Comparison of ENCODE assay signal across 27 cellular contexts in the genomic region with DNA sequence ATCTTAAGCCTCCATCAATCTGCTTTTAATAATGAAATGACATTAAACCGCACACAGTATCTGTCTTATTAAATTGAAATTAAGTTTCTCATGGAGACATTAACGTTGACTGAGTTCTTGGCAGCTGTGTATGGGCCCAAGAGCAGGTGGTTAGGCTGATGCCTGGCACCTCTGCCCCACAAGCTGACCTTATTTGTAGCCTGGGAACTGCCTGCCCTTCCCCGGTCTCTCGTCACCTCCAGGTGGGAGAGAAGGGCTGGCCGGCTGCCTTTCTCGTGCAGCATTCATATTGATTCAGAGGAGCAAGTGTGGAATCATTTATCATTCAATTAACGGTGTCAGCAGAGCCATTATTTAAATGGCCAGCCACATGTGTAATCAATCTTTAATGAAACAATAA. TPM values are rescaled to one million over a fixed set of nuclear protein-coding genes. Genes with fewer than 3 reads are reported as not detected.
DNase-seq lines count a peak whose midpoint lies in the region; ATAC-seq, FAIRE-seq and TF ChIP-seq lines count a peak whose summit lies in the region.
"Had no signal": no experiment of that assay in that cellular context is flagged by ENCODE, and none has a peak within 500 bp of the region (broad histone marks: within the 10 kb centered on the region; RNA-seq: fewer than 3 reads in every experiment).

No MANE protein-coding gene starts in this region.

- no peak for DNase-seq in Right ventricle myocardium inferior (ENCODE audit: missing footprints)
- no peak for DNase-seq in left ventricle myocardium superior
- peak; percentile 45 for DNase-seq in kidney
- peak; percentile 39 for DNase-seq in sciatic nerve (ENCODE audit: low spot score)
- no peak for DNase-seq in putamen (ENCODE audit: low spot score)
- DNase-seq in GM12892 (ENCODE audit: insufficient read length), result no peak
- DNase-seq: AML-193, Kasumi-1, NCI-H1092 treated with DMSO at 0.1 percent for 48 hours, NCI-H1436, NCI-H187, NCI-H2081 treated with DMSO at 0.1 percent for 48 hours, NCI-H2171, NCI-H226, NCI-H510A, NCI-H748 treated with DMSO at 0.1 percent for 48 hours, SK-N-SH had no signal

- TF ChIP-seq CTCF in kidney (IDR thresholded peaks at IDR 0.05; ENCODE audit: borderline replicate concordance, extremely low read depth, insufficient read depth), result no peak

- ATAC-seq in Right ventricle myocardium inferior (peak; percentile 57), left ventricle myocardium superior (no peak), sciatic nerve (no peak), GM19324 (IDR thresholded peaks at IDR 0.05; ENCODE audit: low FRiP score, unreplicated experiment) (no peak)
- ATAC-seq: A549, K562, Panc1 had no signal

- TF ChIP-seq POLR2A in GM12892 (IDR thresholded peaks at IDR 0.05; ENCODE audit: low read depth, low read length), result no peak

- no peak overlapping the region for H3K9ac ChIP-seq in kidney (ENCODE audit: low read length in 2 of 2)
- H3K9ac ChIP-seq: BLaER1 treated with 17β-estradiol and CSF1 and Interleukin-3, amounts not matched to agents 10 nM and 100 nM; SK-N-SH had no signal

- no peak for FAIRE-seq in kidney (lab: Jason Lieb, UNC)
- no peak for FAIRE-seq in GM12892 (lab: Jason Lieb, UNC)
- FAIRE-seq: A549, D721Med, GM18507, H54, HTR-8/SVneo, K562 had no signal

- no peaks in the 10 kb centered on the region for H3K4me1 ChIP-seq in kidney (ENCODE audit: control insufficient read depth in 1 of 2, insufficient read depth in 1 of 2, low read depth in 1 of 2, low read length in 2 of 2)
- H3K4me1 ChIP-seq: A549 had no signal

- H3K27ac ChIP-seq in kidney (ENCODE audit: low read depth in 2 of 2, low read length in 2 of 2), result no peak overlapping the region
- H3K27ac ChIP-seq: A549; BLaER1 treated with 17β-estradiol and CSF1 and Interleukin-3, amounts not matched to agents 10 nM and 100 nM had no signal

- H3K36me3 ChIP-seq in kidney (ENCODE audit: control insufficient read depth in 1 of 2, insufficient read depth in 2 of 2, low read length in 2 of 2), result no peaks in the 10 kb centered on the region
- H3K36me3 ChIP-seq: BLaER1 treated with 17β-estradiol and CSF1 and Interleukin-3, amounts not matched to agents 10 nM and 100 nM had no signal

- intact Hi-C loops in Right ventricle myocardium inferior (cut with DNase I) (no loop called here), left ventricle myocardium superior (cut with micrococcal nuclease) (no loop called here), kidney (cut with DNase I) (no loop called here), sciatic nerve (cut with DNase I) (no loop called here)

- no peaks in the 10 kb centered on the region for H3K9me3 ChIP-seq in kidney (ENCODE audit: control insufficient read depth in 1 of 2, low read length in 2 of 2)
- H3K9me3 ChIP-seq: A549; BLaER1 treated with 17β-estradiol and CSF1 and Interleukin-3, amounts not matched to agents 10 nM and 100 nM; SK-N-SH had no signal

- H3K4me3 ChIP-seq in kidney (ENCODE audit: low read length in 2 of 2), result no peak overlapping the region
- H3K4me3 ChIP-seq: A549; BLaER1 treated with 17β-estradiol and CSF1 and Interleukin-3, amounts not matched to agents 10 nM and 100 nM; K562 had no signal

RNA-seq across cellular contexts. Expression of gene FCN1, which starts 53.0 kb away (rescaled TPM):
- total RNA-seq in Right ventricle myocardium inferior (5.7 TPM), left ventricle myocardium superior (5.7 TPM), kidney (13.0 TPM), sciatic nerve (16.1 TPM)
- 3.2 TPM for polyA plus RNA-seq in kidney (ENCODE audit: insufficient read depth, low read depth, low replicate concordance)
- polyA plus RNA-seq in GM12892 (2012; ENCODE audit: missing spikeins), result not detected
- total RNA-seq: K562, M059J had no signal
- polyA plus RNA-seq: A549, K562, SK-N-SH had no signal

Comparison
In these comparisons a context has a peak if more than half of its experiments do, and no peak if none do; other contexts are left out.
1. DNase-seq: peak in kidney (single experiment) and sciatic nerve (single experiment); none in Right ventricle myocardium inferior (single experiment), left ventricle myocardium superior (single experiment), putamen (single experiment) and GM12892 (single experiment).